ENCODE assay signal across 1 cellular context in the genomic region with DNA sequence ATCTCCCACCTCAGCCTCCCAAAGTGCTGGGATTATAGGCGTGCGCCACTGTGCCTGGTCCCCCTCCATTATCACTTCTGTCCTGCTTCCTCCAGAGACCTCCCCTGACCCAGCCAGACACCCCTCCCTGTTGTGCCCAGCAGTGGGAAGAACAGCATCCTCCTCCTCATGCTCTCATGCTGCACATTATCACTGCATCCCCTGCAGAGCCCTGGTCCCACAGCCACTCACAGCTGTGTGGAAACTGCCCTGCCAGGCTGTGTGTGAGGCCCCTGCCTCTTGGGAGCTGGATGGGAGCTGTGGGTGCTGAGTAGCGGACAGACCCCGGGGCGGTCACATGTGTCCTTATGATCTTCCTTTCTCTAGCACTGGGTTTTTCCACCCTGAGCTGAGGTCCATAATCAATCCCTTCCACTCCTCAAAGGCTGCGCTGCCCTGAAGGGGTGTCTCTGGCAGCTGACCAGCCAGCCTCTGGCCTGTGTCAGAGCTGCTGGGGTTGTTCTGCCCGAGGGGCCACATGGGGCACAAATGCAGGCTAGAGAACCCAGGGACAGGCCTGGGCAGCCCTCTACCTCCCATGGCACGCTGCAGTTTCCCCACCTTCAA.
TF ChIP-seq lines count a peak whose summit lies in the region.

No MANE protein-coding gene starts in this region.

TF ChIP-seq in SK-N-SH treated with all-trans-retinoic acid at 6 μM for 48 hours, 23 proteins besides CTCF, POLR2A, EP300 and RAD21:
- TF ChIP-seq TSHZ2 (CRISPR knock-in tag; IDR thresholded peaks at IDR 0.05) (no peak), CSRNP3 (CRISPR knock-in tag; IDR thresholded peaks at IDR 0.05) (no peak), ZNF565 (CRISPR knock-in tag; conservative IDR thresholded peaks at IDR 0.05; ENCODE audit: low read depth) (no peak), PPARA (CRISPR knock-in tag; IDR thresholded peaks at IDR 0.05; ENCODE audit: borderline replicate concordance) (no peak), ARNTL (CRISPR knock-in tag; IDR thresholded peaks at IDR 0.05; ENCODE audit: borderline replicate concordance, low read depth) (no peak)
